In genomic region chr13:95678967-95679366, GRCh38 we compare ENCODE assay signal across 10 cellular contexts. TPM values are rescaled to one million over a fixed set of nuclear protein-coding genes. Genes with fewer than 3 reads are reported as not detected.
A peak's percentile ranks its signal among the peaks of the same experiment; 100 is the strongest.
DNase-seq lines count a peak whose midpoint lies in the region; ATAC-seq and TF ChIP-seq lines count a peak whose summit lies in the region.
"Had no signal": no experiment of that assay in that cellular context is flagged by ENCODE, and none has a peak within 500 bp of the region (broad histone marks: within the 10 kb centered on the region; RNA-seq: fewer than 3 reads in every experiment).

No MANE protein-coding gene starts in this region.

- CTCF ChIA-PET in PC-3 (lab: Charles Lee): no interaction called here

- H3K9ac ChIP-seq in PC-3 (ENCODE audit: low read length): 0 out of 2 replicates have a peak overlapping the region, but pooled peaks have one; percentile 95

- H3K9me3 Mint-ChIP-seq in T-helper 1 cell treated with Interleukin-12 subunit alpha and Interleukin-12 subunit beta and Interleukin-4 antibody, amounts not matched to agents 30 μg/mL and 1 μg/mL, for 36 hours: no peaks in the 10 kb centered on the region

- peaks cover 44% of the 10 kb centered on the region for H3K4me1 Mint-ChIP-seq in T-helper 1 cell treated with Interleukin-12 subunit alpha and Interleukin-12 subunit beta and Interleukin-4 antibody, amounts not matched to agents 30 μg/mL and 1 μg/mL, for 36 hours (ENCODE audit: low read depth)

- H3K4me3 Mint-ChIP-seq in T-helper 1 cell treated with Interleukin-12 subunit alpha and Interleukin-12 subunit beta and Interleukin-4 antibody, amounts not matched to agents 30 μg/mL and 1 μg/mL, for 36 hours: peak overlapping the region; percentile 91

- ATAC-seq in PC-3 (no peak), left lung (no peak)

- no peaks in the 10 kb centered on the region for H3F3A ChIP-seq in PC-3 (ENCODE audit: low read length, unreplicated experiment)

- H3K27ac ChIP-seq in PC-3 (ENCODE audit: low read length): no peak overlapping the region
- H3K27ac ChIP-seq in left lung: peak overlapping the region in 1 of 2 donors; percentile 99

- peaks cover 85% of the 10 kb centered on the region for H3K79me2 ChIP-seq in PC-3 (ENCODE audit: low read length)

- H3K4me2 ChIP-seq in PC-3 (ENCODE audit: low read length): peak overlapping the region; percentile 97

- no peak overlapping the region for H2AFZ ChIP-seq in PC-3 (ENCODE audit: low read length)

- peaks cover 18% of the 10 kb centered on the region for H4K20me1 ChIP-seq in PC-3 (ENCODE audit: low read length)

- H3K27me3 Mint-ChIP-seq in T-helper 1 cell treated with Interleukin-12 subunit alpha and Interleukin-12 subunit beta and Interleukin-4 antibody, amounts not matched to agents 30 μg/mL and 1 μg/mL, for 36 hours (ENCODE audit: low read depth): no peaks in the 10 kb centered on the region

- peak overlapping the region; percentile 43 for H3K27ac Mint-ChIP-seq in T-helper 1 cell treated with Interleukin-12 subunit alpha and Interleukin-12 subunit beta and Interleukin-4 antibody, amounts not matched to agents 30 μg/mL and 1 μg/mL, for 36 hours

- no peaks in the 10 kb centered on the region for H3K27me3 ChIP-seq in PC-3 (ENCODE audit: low read length)
- H3K27me3 ChIP-seq in left lung: no peaks in the 10 kb centered on the region

- DNase-seq in T-helper 1 cell: no peak
- no peak for DNase-seq in PC-3
- no peak for DNase-seq in epithelial cell of esophagus (ENCODE audit: low read depth)
- DNase-seq in retinal pigment epithelial cell (ENCODE audit: low read depth): no peak
- no peak for DNase-seq in left lung
- no peak for DNase-seq in SW480 (ENCODE audit: low spot score)
- no peak for DNase-seq in DMS153 (lab: John Stamatoyannopoulos, UW)
- DNase-seq: activated effector memory CD4-positive, alpha-beta T cell treated with anti-CD3 and anti-CD28 coated beads, Interleukin-2, amount 50 U/mL, for 16 hours; stimulated activated CD4-positive, alpha-beta T cell treated with anti-CD3 and anti-CD28 coated beads, Interleukin-12 subunit alpha, Interleukin-12 subunit beta, amount 100 ng/mL, for 4 hours had no signal

- no peaks in the 10 kb centered on the region for H3K9me2 ChIP-seq in PC-3 (replicated peaks; ENCODE audit: low read length)

- H3K4me3 ChIP-seq in PC-3 (ENCODE audit: low read length) (peak overlapping the region; percentile 98), epithelial cell of esophagus (ENCODE audit: low read length) (peak overlapping the region; percentile 9), retinal pigment epithelial cell (ENCODE audit: low read length) (peak overlapping the region; percentile 93), left lung (peak overlapping the region in 1 of 2 donors; percentile 80)

- H3K36me3 Mint-ChIP-seq in T-helper 1 cell treated with Interleukin-12 subunit alpha and Interleukin-12 subunit beta and Interleukin-4 antibody, amounts not matched to agents 30 μg/mL and 1 μg/mL, for 36 hours (ENCODE audit: low read depth): peaks cover 23% of the 10 kb centered on the region

- peaks cover 35% of the 10 kb centered on the region for H3K4me1 ChIP-seq in PC-3 (ENCODE audit: insufficient read depth, low read length)
- H3K4me1 ChIP-seq in left lung: peaks cover 14 to 78% of the 10 kb centered on the region in 2 donors

- BruUV-seq in PC-3 (replicated peaks; lab: Mats Ljungman, UMichigan): no TSS peak

- H3K36me3 ChIP-seq in PC-3 (ENCODE audit: low read depth, low read length) (no peaks in the 10 kb centered on the region), left lung (no peaks in the 10 kb centered on the region)

- TF ChIP-seq CTCF in PC-3 (conservative IDR thresholded peaks at IDR 0.05; ENCODE audit: low read depth, low read length) (no peak), epithelial cell of esophagus (IDR thresholded peaks at IDR 0.05; ENCODE audit: insufficient read depth, low read depth, low read length, missing control alignments) (no peak), retinal pigment epithelial cell (conservative IDR thresholded peaks at IDR 0.05; ENCODE audit: low read depth, low read length) (no peak), left lung (IDR thresholded peaks at IDR 0.05) (no peak)

- POLR2A ChIA-PET in PC-3 (lab: Charles Lee; ENCODE audit: unreplicated experiment): no interaction called here

- intact Hi-C loops in PC-3 (cut with micrococcal nuclease) (loop anchor here (5.0 to 10.0 kb wide), 2 partner anchors 96 to 153 kb away; no protein-coding TSS in a partner anchor), left lung (cut with DNase I) (no loop called here)

- H3K9me3 ChIP-seq in PC-3 (ENCODE audit: low read length) (no peaks in the 10 kb centered on the region), left lung (no peaks in the 10 kb centered on the region)

RNA-seq across cellular contexts. Expression of gene DNAJC3, which starts 2.0 kb away (rescaled TPM):
- total RNA-seq in PC-3 (2014; rRNA removed): 17.8 and 20.5 TPM in 2 replicates
- total RNA-seq in left lung: 10 to 100 TPM; 61.2 to 87.8 TPM

RNA-seq across cellular contexts. Expression of gene DZIP1, which starts 34.5 kb away (rescaled TPM):
- total RNA-seq in PC-3 (2014; rRNA removed): 1.8 and 3.5 TPM in 2 replicates
- total RNA-seq in left lung: 10 to 100 TPM in 1 of 2 donors, 1 to 10 TPM in 1; 8.2 to 11.0 TPM
